ENCODE assay signal across 1 cellular context in the genomic region with DNA sequence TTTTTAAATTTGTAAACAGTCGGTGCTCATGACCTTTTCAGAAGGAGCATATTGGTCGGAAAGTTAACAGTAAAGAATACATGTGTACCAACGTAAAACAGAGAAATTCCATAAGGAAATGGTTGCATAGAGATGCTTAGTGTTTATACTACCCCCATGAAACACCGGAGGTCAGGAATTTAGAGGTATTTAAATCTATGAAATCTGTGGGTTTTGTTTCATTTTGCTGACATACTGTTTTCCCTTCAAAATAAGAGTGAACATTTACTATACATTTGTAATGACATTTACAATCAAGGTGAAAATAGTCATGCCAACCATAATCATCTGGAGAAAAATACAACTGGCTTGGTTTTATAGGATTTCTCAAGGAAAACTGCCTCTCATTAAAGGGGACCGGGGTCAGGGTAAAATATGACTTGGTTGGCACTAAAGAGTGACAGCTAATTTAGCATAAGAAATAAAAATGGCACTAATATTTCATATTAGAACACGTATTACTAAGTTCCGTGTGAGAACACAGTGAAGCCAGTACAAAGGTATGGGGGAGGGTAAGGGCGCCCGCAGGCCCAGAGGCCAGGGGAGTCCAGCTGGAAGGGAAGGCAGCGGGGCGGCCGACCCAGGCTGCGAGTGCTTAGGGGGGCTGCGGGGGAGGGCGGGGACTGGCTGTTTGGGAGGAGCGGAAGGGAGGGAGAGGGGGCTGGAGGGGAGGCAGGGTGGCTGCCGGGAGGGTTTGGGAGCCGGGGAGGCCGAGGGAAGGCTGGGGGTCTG.
TF ChIP-seq lines count a peak whose summit lies in the region.

No MANE protein-coding gene starts in this region.

TF ChIP-seq in HepG2, 621 proteins besides CTCF, POLR2A, EP300 and RAD21 (continued from another document):
- TF ChIP-seq, protein P1, sequence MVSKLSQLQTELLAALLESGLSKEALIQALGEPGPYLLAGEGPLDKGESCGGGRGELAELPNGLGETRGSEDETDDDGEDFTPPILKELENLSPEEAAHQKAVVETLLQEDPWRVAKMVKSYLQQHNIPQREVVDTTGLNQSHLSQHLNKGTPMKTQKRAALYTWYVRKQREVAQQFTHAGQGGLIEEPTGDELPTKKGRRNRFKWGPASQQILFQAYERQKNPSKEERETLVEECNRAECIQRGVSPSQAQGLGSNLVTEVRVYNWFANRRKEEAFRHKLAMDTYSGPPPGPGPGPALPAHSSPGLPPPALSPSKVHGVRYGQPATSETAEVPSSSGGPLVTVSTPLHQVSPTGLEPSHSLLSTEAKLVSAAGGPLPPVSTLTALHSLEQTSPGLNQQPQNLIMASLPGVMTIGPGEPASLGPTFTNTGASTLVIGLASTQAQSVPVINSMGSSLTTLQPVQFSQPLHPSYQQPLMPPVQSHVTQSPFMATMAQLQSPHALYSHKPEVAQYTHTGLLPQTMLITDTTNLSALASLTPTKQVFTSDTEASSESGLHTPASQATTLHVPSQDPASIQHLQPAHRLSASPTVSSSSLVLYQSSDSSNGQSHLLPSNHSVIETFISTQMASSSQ (IDR thresholded peaks at IDR 0.05; ENCODE audit: low read depth): peak; percentile 27; the same call in 1 of the 2 replicates
- TF ChIP-seq, protein P1 (CRISPR knock-in tag; IDR thresholded peaks at IDR 0.05; ENCODE audit: borderline replicate concordance): no peak
- TF ChIP-seq ZNF543 (CRISPR knock-in tag; IDR thresholded peaks at IDR 0.05): peak; percentile 89; the same call in 1 of the 2 replicates
- TF ChIP-seq ZBTB39 (CRISPR knock-in tag; IDR thresholded peaks at IDR 0.05): no peak
- no peak for TF ChIP-seq ELF3 (CRISPR knock-in tag; IDR thresholded peaks at IDR 0.05)
- TF ChIP-seq GZF1 (CRISPR knock-in tag; IDR thresholded peaks at IDR 0.05): no peak
- TF ChIP-seq, protein P2, sequence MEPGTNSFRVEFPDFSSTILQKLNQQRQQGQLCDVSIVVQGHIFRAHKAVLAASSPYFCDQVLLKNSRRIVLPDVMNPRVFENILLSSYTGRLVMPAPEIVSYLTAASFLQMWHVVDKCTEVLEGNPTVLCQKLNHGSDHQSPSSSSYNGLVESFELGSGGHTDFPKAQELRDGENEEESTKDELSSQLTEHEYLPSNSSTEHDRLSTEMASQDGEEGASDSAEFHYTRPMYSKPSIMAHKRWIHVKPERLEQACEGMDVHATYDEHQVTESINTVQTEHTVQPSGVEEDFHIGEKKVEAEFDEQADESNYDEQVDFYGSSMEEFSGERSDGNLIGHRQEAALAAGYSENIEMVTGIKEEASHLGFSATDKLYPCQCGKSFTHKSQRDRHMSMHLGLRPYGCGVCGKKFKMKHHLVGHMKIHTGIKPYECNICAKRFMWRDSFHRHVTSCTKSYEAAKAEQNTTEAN (CRISPR knock-in tag; conservative IDR thresholded peaks at IDR 0.05): 0 out of 2 replicates have a peak, but pooled peaks have one; percentile 25
- 0 out of 2 replicates have a peak, but pooled peaks have one; percentile 5 for TF ChIP-seq ZNF275 (CRISPR knock-in tag; IDR thresholded peaks at IDR 0.05; ENCODE audit: borderline replicate concordance)
- TF ChIP-seq ZNF441 (CRISPR knock-in tag; IDR thresholded peaks at IDR 0.05; ENCODE audit: borderline replicate concordance): 0 out of 2 replicates have a peak, but pooled peaks have one; percentile 51
- no peak for TF ChIP-seq ZNF30 (CRISPR knock-in tag; IDR thresholded peaks at IDR 0.05)
- TF ChIP-seq ZNF430 (CRISPR knock-in tag; IDR thresholded peaks at IDR 0.05): 0 out of 2 replicates have a peak, but pooled peaks have one; percentile 4
- no peak for TF ChIP-seq CCAR2 (optimal IDR thresholded peaks at IDR 0.05; ENCODE audit: low read depth, low read length)
- peak; percentile 15; the same call in 1 of the 2 replicates for TF ChIP-seq ZNF564 (CRISPR knock-in tag; IDR thresholded peaks at IDR 0.05)
- 0 out of 2 replicates have a peak, but pooled peaks have one; percentile 8 for TF ChIP-seq FOXJ3 (CRISPR knock-in tag; IDR thresholded peaks at IDR 0.05; ENCODE audit: borderline replicate concordance)
